27 cellular contexts compared by ENCODE assay signal in genomic region chr22:28462041-28462440, GRCh38.
"Had no signal": no experiment of that assay in that cellular context is flagged by ENCODE, and none has a peak within 500 bp of the region (broad histone marks: within the 10 kb centered on the region; RNA-seq: fewer than 3 reads in every experiment).

No MANE protein-coding gene starts in this region.

- ATAC-seq: activated CD4-positive, alpha-beta T cell treated with anti-CD3 and anti-CD28 coated beads for 36 hours; activated CD8-positive, alpha-beta memory T cell treated with anti-CD3 and anti-CD28 coated beads, Interleukin-2, amount 10 ng/mL, durations not matched to agents 7 days and 5 days; activated naive CD4-positive, alpha-beta T cell treated with anti-CD3 and anti-CD28 coated beads, Interleukin-2, amount 50 U/mL, for 72 hours; activated naive CD8-positive, alpha-beta T cell treated with anti-CD3 and anti-CD28 coated beads, Interleukin-2, amount 50 U/mL, for 24 hours; body of pancreas; T-cell had no signal

- H3K36me3 Mint-ChIP-seq: activated CD8-positive, alpha-beta memory T cell treated with anti-CD3 and anti-CD28 coated beads, Interleukin-2, amount 10 ng/mL, durations not matched to agents 7 days and 5 days; activated naive CD4-positive, alpha-beta T cell treated with anti-CD3 and anti-CD28 coated beads, Interleukin-2, amount 50 U/mL, for 72 hours; T-cell had no signal

- H3K27ac Mint-ChIP-seq: activated CD4-positive, alpha-beta T cell treated with anti-CD3 and anti-CD28 coated beads for 36 hours; activated CD8-positive, alpha-beta memory T cell treated with anti-CD3 and anti-CD28 coated beads, Interleukin-2, amount 10 ng/mL, durations not matched to agents 7 days and 5 days; activated naive CD4-positive, alpha-beta T cell treated with anti-CD3 and anti-CD28 coated beads, Interleukin-2, amount 50 U/mL, for 72 hours; activated naive CD8-positive, alpha-beta T cell treated with anti-CD3 and anti-CD28 coated beads, Interleukin-2, amount 50 U/mL, for 24 hours; activated T-cell treated with anti-CD3 and anti-CD28 coated beads, Interleukin-2, amount 50 U/mL, for 24 hours; activated T-helper 1 cell treated with anti-CD3 and anti-CD28 coated beads, Interleukin-12 subunit alpha, Interleukin-12 subunit beta, Interleukin-2, Interleukin-4 antibody, amounts not matched to agents 30 ng/mL and 10 ng/mL and 1 ng/mL, durations not matched to agents 14 hours and 24 hours and 36 hours; T-cell had no signal

- H3K27me3 ChIP-seq: ascending aorta, body of pancreas, SJSA1 had no signal

- H3K4me3 ChIP-seq: ascending aorta, body of pancreas, SJSA1 had no signal

- H3K27ac ChIP-seq: ascending aorta, body of pancreas, SJSA1, VCaP had no signal

- H3K9me3 Mint-ChIP-seq: activated naive CD8-positive, alpha-beta T cell treated with anti-CD3 and anti-CD28 coated beads, Interleukin-2, amount 50 U/mL, for 24 hours; activated T-helper 1 cell treated with anti-CD3 and anti-CD28 coated beads, Interleukin-12 subunit alpha, Interleukin-12 subunit beta, Interleukin-2, Interleukin-4 antibody, amounts not matched to agents 30 ng/mL and 10 ng/mL and 1 ng/mL, durations not matched to agents 14 hours and 24 hours and 36 hours; T-cell had no signal

- H3K4me3 Mint-ChIP-seq: activated CD4-positive, alpha-beta T cell treated with anti-CD3 and anti-CD28 coated beads for 36 hours; activated CD8-positive, alpha-beta memory T cell treated with anti-CD3 and anti-CD28 coated beads, Interleukin-2, amount 10 ng/mL, durations not matched to agents 7 days and 5 days; activated naive CD8-positive, alpha-beta T cell treated with anti-CD3 and anti-CD28 coated beads, Interleukin-2, amount 50 U/mL, for 24 hours; activated T-cell treated with anti-CD3 and anti-CD28 coated beads, Interleukin-2, amount 50 U/mL, for 24 hours; activated T-helper 1 cell treated with anti-CD3 and anti-CD28 coated beads, Interleukin-12 subunit alpha, Interleukin-12 subunit beta, Interleukin-2, Interleukin-4 antibody, amounts not matched to agents 30 ng/mL and 10 ng/mL and 1 ng/mL, durations not matched to agents 14 hours and 24 hours and 36 hours; T-cell had no signal

- H3K36me3 ChIP-seq: ascending aorta, SJSA1 had no signal

- H3K27me3 Mint-ChIP-seq: activated naive CD8-positive, alpha-beta T cell treated with anti-CD3 and anti-CD28 coated beads, Interleukin-2, amount 50 U/mL, for 24 hours; activated T-cell treated with anti-CD3 and anti-CD28 coated beads, Interleukin-2, amount 50 U/mL, for 24 hours had no signal

- FAIRE-seq: bronchial epithelial cell, RCC 7860 had no signal

- DNase-seq: activated CD4-positive, alpha-beta T cell treated with anti-CD3 and anti-CD28 coated beads for 36 hours; activated CD4-positive, alpha-beta T cell treated with anti-CD3 and anti-CD28 coated beads, Interleukin-2, amount 50 U/mL, for 1 hour; activated CD8-positive, alpha-beta memory T cell treated with anti-CD3 and anti-CD28 coated beads, Interleukin-2, amount 10 ng/mL, durations not matched to agents 7 days and 5 days; activated effector memory CD4-positive, alpha-beta T cell treated with Interleukin-2 at 50 U/mL for 16 hours; activated naive CD4-positive, alpha-beta T cell treated with Interleukin-2 at 50 U/mL for 16 hours; activated naive CD8-positive, alpha-beta T cell treated with anti-CD3 and anti-CD28 coated beads, Interleukin-2, amount 50 U/mL, for 24 hours; activated T-cell treated with anti-CD3 and anti-CD28 coated beads, Interleukin-2, amount 50 U/mL, for 24 hours; amniotic stem cell; body of pancreas; central memory CD4-positive, alpha-beta T cell; NCI-H1092; NCI-H1417; NCI-H2029; NCI-H2107; NCI-H2171 treated with DMSO at 0.1 percent for 48 hours; NCI-H226; NCI-H526 treated with DMSO at 0.1 percent for 48 hours; NCI-H82; SHP77; T-cell had no signal

- H3K9me3 ChIP-seq: ascending aorta, body of pancreas, SJSA1 had no signal

- H3K4me1 Mint-ChIP-seq: activated CD4-positive, alpha-beta T cell treated with anti-CD3 and anti-CD28 coated beads for 36 hours; activated CD8-positive, alpha-beta memory T cell treated with anti-CD3 and anti-CD28 coated beads, Interleukin-2, amount 10 ng/mL, durations not matched to agents 7 days and 5 days; activated naive CD8-positive, alpha-beta T cell treated with anti-CD3 and anti-CD28 coated beads, Interleukin-2, amount 50 U/mL, for 24 hours; T-cell had no signal
